Comparison of ENCODE assay signal across 10 cellular contexts in the genomic region with DNA sequence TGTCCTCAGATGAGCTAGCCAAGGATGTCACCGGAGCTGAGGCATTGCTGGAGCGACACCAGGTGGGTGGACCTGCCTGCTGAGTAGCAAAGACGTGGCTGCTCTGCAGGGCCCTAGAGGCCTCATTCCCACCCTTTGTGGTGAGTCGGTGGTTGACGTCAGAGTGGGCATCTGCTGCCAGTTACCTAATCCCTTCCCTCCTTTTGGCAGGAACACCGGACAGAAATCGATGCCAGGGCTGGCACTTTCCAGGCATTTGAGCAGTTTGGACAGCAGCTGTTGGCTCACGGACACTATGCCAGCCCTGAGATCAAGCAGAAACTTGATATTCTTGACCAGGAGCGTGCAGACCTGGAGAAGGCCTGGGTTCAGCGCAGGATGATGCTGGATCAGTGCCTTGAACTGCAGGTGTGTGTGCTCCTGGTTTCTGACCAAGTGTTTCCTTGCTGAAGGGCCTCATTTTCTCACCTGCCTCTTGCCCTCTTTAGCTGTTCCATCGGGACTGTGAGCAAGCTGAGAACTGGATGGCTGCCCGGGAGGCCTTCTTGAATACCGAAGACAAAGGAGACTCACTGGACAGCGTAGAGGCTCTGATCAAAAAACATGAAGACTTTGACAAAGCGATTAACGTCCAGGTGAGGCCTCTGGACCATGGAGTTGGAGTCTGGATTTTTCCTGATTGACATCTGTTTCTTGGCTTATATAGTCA. TPM values are rescaled to one million over a fixed set of nuclear protein-coding genes. Genes with fewer than 3 reads are reported as not detected.
DNase-seq lines count a peak whose midpoint lies in the region; ATAC-seq, FAIRE-seq and TF ChIP-seq lines count a peak whose summit lies in the region.
"Had no signal": no experiment of that assay in that cellular context is flagged by ENCODE, and none has a peak within 500 bp of the region (broad histone marks: within the 10 kb centered on the region; RNA-seq: fewer than 3 reads in every experiment).

No MANE protein-coding gene starts in this region.

- H3K27me3 ChIP-seq in liver (ENCODE audit: control insufficient read depth in 4 of 4, insufficient read depth in 4 of 4, low read length in 3 of 4) (no peaks in the 10 kb centered on the region), HepG2 (ENCODE audit: control insufficient read depth in 1 of 2, insufficient read depth in 2 of 2, low read length in 2 of 2) (no peaks in the 10 kb centered on the region), GM23338 (ENCODE audit: insufficient read depth) (no peaks in the 10 kb centered on the region), upper lobe of left lung (no peaks in the 10 kb centered on the region)

- no peak for TF ChIP-seq EP300 in HepG2 (IDR thresholded peaks at IDR 0.05; ENCODE audit: low read depth in 2 of 2, low read length in 2 of 2)
- TF ChIP-seq EP300 in HepG2 (CRISPR knock-in tag; IDR thresholded peaks at IDR 0.05; ENCODE audit: borderline replicate concordance), result no peak
- no peak for TF ChIP-seq EP300 in upper lobe of left lung (IDR thresholded peaks at IDR 0.05)

- no peaks in the 10 kb centered on the region for H3K9me3 Mint-ChIP-seq in GM23338
- H3K9me3 Mint-ChIP-seq: naive B cell had no signal

- WGBS in liver, result 44% methylated on average over 16 of the region's 16 CpGs
- 97% methylated on average over 16 of the region's 16 CpGs for WGBS in HepG2 (ENCODE audit: low lambda C conversion rate)
- 83 to 87% methylated on average over 12 to 16 of the region's 16 CpGs for WGBS in upper lobe of left lung, 2 donors

- ATAC-seq in HepG2 (no peak), GM23338 (no peak), upper lobe of left lung (ENCODE audit: low FRiP score in 2 of 2) (no peak)

- H3K4me1 Mint-ChIP-seq in GM23338, result no peaks in the 10 kb centered on the region
- H3K4me1 Mint-ChIP-seq: naive B cell had no signal

- H3K4me3 ChIP-seq in liver (ENCODE audit: low read depth in 1 of 3, low read length in 3 of 3), result no peak overlapping the region
- H3K4me3 ChIP-seq in HepG2 (replicated peaks in 1 of 3; ENCODE audit: insufficient read depth in 1 of 3, low read depth in 2 of 3, low read length in 3 of 3), result no peak overlapping the region
- no peak overlapping the region for H3K4me3 ChIP-seq in coronary artery
- no peak overlapping the region for H3K4me3 ChIP-seq in GM23338
- H3K4me3 ChIP-seq in upper lobe of left lung, result no peak overlapping the region

- no peaks in the 10 kb centered on the region for H3K27me3 Mint-ChIP-seq in GM23338 (ENCODE audit: insufficient read depth, low read depth, poor library complexity)
- H3K27me3 Mint-ChIP-seq: naive B cell had no signal

- FAIRE-seq in HepG2 (lab: Jason Lieb, UNC), result no peak

- H3K27ac Mint-ChIP-seq in GM23338, result no peak overlapping the region

- H3K4me3 Mint-ChIP-seq in GM23338, result no peak overlapping the region
- H3K4me3 Mint-ChIP-seq: naive B cell had no signal

- CTCF ChIA-PET in HepG2 (lab: Yijun Ruan, JAX; ENCODE audit: low intra/inter-chr PET ratio, low total read pairs), result no interaction called here

- TF ChIP-seq CTCF in liver (IDR thresholded peaks at IDR 0.05; ENCODE audit: low read depth, low read length, missing input control) (no peak), HepG2 (CRISPR knock-in tag; IDR thresholded peaks at IDR 0.05) (no peak), coronary artery (IDR thresholded peaks at IDR 0.05) (no peak), GM23338 (conservative IDR thresholded peaks at IDR 0.05; ENCODE audit: low read depth in 2 of 2) (no peak), upper lobe of left lung (IDR thresholded peaks at IDR 0.05) (no peak)

- in situ Hi-C loops in HepG2 (cut with HindIII; ENCODE audit: extremely low pct_ligation_motif_present, low pct_unique_long_range_greater_than_20kb), result no loop called here

- H3K36me3 Mint-ChIP-seq in GM23338 (ENCODE audit: low read depth), result peaks cover 72% of the 10 kb centered on the region

- H3K4me2 ChIP-seq in HepG2 (ENCODE audit: low read depth, low read length) (no peak overlapping the region), GM23338 (no peak overlapping the region)

- intact Hi-C loops in HepG2 (cut with micrococcal nuclease; ENCODE audit: unreplicated experiment), result no loop called here

- H4K20me1 ChIP-seq in HepG2 (ENCODE audit: insufficient read depth, low read length) (no peaks in the 10 kb centered on the region), GM23338 (replicated peaks; ENCODE audit: insufficient read depth) (no peaks in the 10 kb centered on the region; the same call in none of the 2 replicates)

- peaks cover 18% of the 10 kb centered on the region for H3F3A ChIP-seq in GM23338 (replicated peaks; ENCODE audit: low read depth)

- H3K4me1 ChIP-seq in liver (ENCODE audit: control insufficient read depth in 4 of 4, insufficient read depth in 4 of 4, low read length in 3 of 4), result peaks cover 0 to 22% (median 19%) of the 10 kb centered on the region in 4 donors
- no peaks in the 10 kb centered on the region for H3K4me1 ChIP-seq in HepG2 (ENCODE audit: insufficient read depth, low read length)
- H3K4me1 ChIP-seq in GM23338 (ENCODE audit: insufficient read depth), result no peaks in the 10 kb centered on the region
- H3K4me1 ChIP-seq in upper lobe of left lung, result no peaks in the 10 kb centered on the region

- no peaks in the 10 kb centered on the region for H3K9me3 ChIP-seq in liver (ENCODE audit: control insufficient read depth in 4 of 4, low read length in 3 of 4)
- H3K9me3 ChIP-seq in HepG2 (ENCODE audit: low read length), result no peaks in the 10 kb centered on the region
- no peaks in the 10 kb centered on the region for H3K9me3 ChIP-seq in upper lobe of left lung

- H3K9ac ChIP-seq in liver (ENCODE audit: low read depth in 1 of 2, low read length in 2 of 2) (no peak overlapping the region), HepG2 (ENCODE audit: insufficient read depth, low read depth, low read length) (no peak overlapping the region)

- BruUV-seq in HepG2 (replicated peaks; lab: Mats Ljungman, UMichigan), result no TSS peak

- DNase-seq in HepG2 (ENCODE audit: low spot score) (no peak), coronary artery (ENCODE audit: low spot score) (peak; percentile 91), medulla oblongata (ENCODE audit: extremely low spot score) (peak; percentile 91), NCI-H82 treated with DMSO at 0.1 percent for 48 hours (lab: John Stamatoyannopoulos, UW; ENCODE audit: unreplicated experiment) (no peak), GM23338 (ENCODE audit: low spot score) (no peak), upper lobe of left lung (no peak), islet precursor cell (no peak)
- DNase-seq: activated CD4-positive, alpha-beta T cell treated with anti-CD3 and anti-CD28 coated beads, Interleukin-2, amount 50 U/mL, for 4 hours; naive B cell had no signal

- H3K36me3 ChIP-seq in liver (ENCODE audit: control insufficient read depth in 4 of 4, insufficient read depth in 3 of 4, low read depth in 1 of 4, low read length in 3 of 4), result peaks cover 9 to 68% (median 48%) of the 10 kb centered on the region in 4 donors
- H3K36me3 ChIP-seq in HepG2 (replicated peaks in 1 of 2; ENCODE audit: control insufficient read depth in 1 of 2, insufficient read depth in 2 of 2, low read length in 2 of 2), result peaks cover 43 to 77% of the 10 kb centered on the region in 2 experiments
- H3K36me3 ChIP-seq in GM23338 (ENCODE audit: insufficient read depth), result peaks cover 61% of the 10 kb centered on the region
- H3K36me3 ChIP-seq in upper lobe of left lung, result peaks cover 74 to 100% (median 98%) of the 10 kb centered on the region in 4 donors

- TF ChIP-seq RAD21 in liver (IDR thresholded peaks at IDR 0.05) (peak; percentile 54 to 65), HepG2 (CRISPR knock-in tag; IDR thresholded peaks at IDR 0.05) (no peak)

- no peak for TF ChIP-seq POLR2A in HepG2 (IDR thresholded peaks at IDR 0.05; ENCODE audit: insufficient read depth in 1 of 2, low read depth in 2 of 2, low read length in 2 of 2)
- no peak for TF ChIP-seq POLR2A in upper lobe of left lung (IDR thresholded peaks at IDR 0.05)

- H3K79me2 ChIP-seq in HepG2 (ENCODE audit: insufficient read depth, low read length), result no peaks in the 10 kb centered on the region
- H3K79me2 ChIP-seq in GM23338 (replicated peaks; ENCODE audit: insufficient read depth), result no peaks in the 10 kb centered on the region

- peak overlapping the region; percentile 81 to 93 for H3K27ac ChIP-seq in liver (ENCODE audit: low read depth in 1 of 2, low read length in 2 of 2)
- H3K27ac ChIP-seq in HepG2 (ENCODE audit: extremely low read length, insufficient read depth, low read length), result no peak overlapping the region
- peak overlapping the region; percentile 73 to 77 for H3K27ac ChIP-seq in coronary artery
- H3K27ac ChIP-seq in GM23338 (ENCODE audit: low read depth), result no peak overlapping the region
- no peak overlapping the region for H3K27ac ChIP-seq in upper lobe of left lung

- no peaks in the 10 kb centered on the region for H3K9me2 ChIP-seq in GM23338 (ENCODE audit: insufficient read depth)

- H2AFZ ChIP-seq in HepG2 (ENCODE audit: low read length) (no peak overlapping the region), GM23338 (no peak overlapping the region)

- POLR2A ChIA-PET in HepG2 (lab: Yijun Ruan, JAX), result interaction anchor here (0.7 kb wide), 1 partner anchor 1706 kb away, joined by 3 read pairs; no protein-coding TSS in a partner anchor

RNA-seq across cellular contexts. Expression of a gene that starts 48.9 kb away (rescaled TPM):
- 10 to 100 TPM; 10.9 to 58.0 TPM for total RNA-seq in liver
- 10 to 100 TPM; 18.5 to 20.7 TPM for polyA plus RNA-seq in liver
- total RNA-seq in HepG2 (2016; rRNA removed; fragmentation: Illumina TruSeq; extraction: Trizol), result 31.1 and 40.2 TPM in 2 replicates
- total RNA-seq in HepG2 (2016; cell fraction: cytosol; rRNA removed; fragmentation: Illumina TruSeq; extraction: Trizol; ENCODE audit: low read depth), result 35.7 and 35.9 TPM in 2 replicates
- 30.0 and 41.4 TPM in 2 replicates for total RNA-seq in HepG2 (2016; cell fraction: insoluble cytoplasmic fraction; rRNA removed; fragmentation: Illumina TruSeq; extraction: Trizol)
- 44.4 and 48.2 TPM in 2 replicates for total RNA-seq in HepG2 (2016; cell fraction: membrane; rRNA removed; fragmentation: Illumina TruSeq; extraction: Trizol)
- 29.1 and 30.6 TPM in 2 replicates for total RNA-seq in HepG2 (2016; cell fraction: nucleus; rRNA removed; fragmentation: Illumina TruSeq; extraction: Trizol)
- polyA plus RNA-seq in HepG2 (2011; rRNA removed), result 12.5 and 13.7 TPM in 2 replicates
- 8.1 and 18.6 TPM in 2 replicates for polyA plus RNA-seq in HepG2 (2011; cell fraction: cytosol; rRNA removed)
- polyA plus RNA-seq in HepG2 (2011; cell fraction: nucleus; rRNA removed), result 38.0 and 51.4 TPM in 2 replicates
- polyA plus RNA-seq in HepG2 (2012), result 3.2 and 5.6 TPM in 2 replicates
- polyA plus RNA-seq in HepG2 (2016; cell fraction: cytosol; fragmentation: Illumina TruSeq; extraction: Trizol; ENCODE audit: low read depth), result 38.3 and 39.4 TPM in 2 replicates
- 29.4 and 33.1 TPM in 2 replicates for polyA plus RNA-seq in HepG2 (2016; cell fraction: insoluble cytoplasmic fraction; fragmentation: Illumina TruSeq; extraction: Trizol; ENCODE audit: low read depth)
- 37.6 and 43.8 TPM in 2 replicates for polyA plus RNA-seq in HepG2 (2016; cell fraction: membrane; fragmentation: Illumina TruSeq; extraction: Trizol; ENCODE audit: low read depth)
- polyA plus RNA-seq in HepG2 (2016; cell fraction: nucleus; fragmentation: Illumina TruSeq; extraction: Trizol; ENCODE audit: insufficient read depth, low read depth), result 49.9 and 51.2 TPM in 2 replicates
- 21.4 and 223 TPM in 2 replicates for polyA minus RNA-seq in HepG2 (2011; rRNA and poly(A)+ RNA removed; ENCODE audit: low replicate concordance)
- 7.2 and 10.8 TPM in 2 replicates for polyA minus RNA-seq in HepG2 (2011; cell fraction: cytosol; rRNA and poly(A)+ RNA removed)
- 9.3 and 12.7 TPM in 2 replicates for polyA minus RNA-seq in HepG2 (2011; cell fraction: nucleus; rRNA and poly(A)+ RNA removed)
- 68.4 and 78.3 TPM in 2 replicates for total RNA-seq in GM23338 (2014; rRNA removed; shearing (Covaris generic))
- 48.7 and 51.5 TPM in 2 replicates for polyA plus RNA-seq in GM23338 (2016; fragmentation: Nextera tagmentation; extraction: Ambion mirVana)
- 100 to 1,000 TPM in 1 of 6 donors, 10 to 100 TPM in 5; 47.8 to 105 (median 76.8) TPM for total RNA-seq in upper lobe of left lung

RNA-seq across cellular contexts. Expression of a gene that starts 55.4 kb away (rescaled TPM):
- total RNA-seq in liver, result 10 to 100 TPM; 76.9 to 86.5 TPM
- polyA plus RNA-seq in liver, result 10 to 100 TPM; 31.3 to 43.8 TPM
- total RNA-seq in HepG2 (2016; rRNA removed; fragmentation: Illumina TruSeq; extraction: Trizol), result 23.5 and 106 TPM in 2 replicates
- 19.2 and 22.6 TPM in 2 replicates for total RNA-seq in HepG2 (2016; cell fraction: cytosol; rRNA removed; fragmentation: Illumina TruSeq; extraction: Trizol; ENCODE audit: low read depth)
- total RNA-seq in HepG2 (2016; cell fraction: insoluble cytoplasmic fraction; rRNA removed; fragmentation: Illumina TruSeq; extraction: Trizol), result 14.5 and 107 TPM in 2 replicates
- total RNA-seq in HepG2 (2016; cell fraction: membrane; rRNA removed; fragmentation: Illumina TruSeq; extraction: Trizol), result 14.3 and 15.6 TPM in 2 replicates
- total RNA-seq in HepG2 (2016; cell fraction: nucleus; rRNA removed; fragmentation: Illumina TruSeq; extraction: Trizol), result 180 and 199 TPM in 2 replicates
- polyA plus RNA-seq in HepG2 (2011; rRNA removed), result 111 and 132 TPM in 2 replicates
- 28.2 and 51.8 TPM in 2 replicates for polyA plus RNA-seq in HepG2 (2011; cell fraction: cytosol; rRNA removed)
- 885 and 1,070 TPM in 2 replicates for polyA plus RNA-seq in HepG2 (2011; cell fraction: nucleus; rRNA removed)
- 97.6 and 98.5 TPM in 2 replicates for polyA plus RNA-seq in HepG2 (2012)
- 6.9 and 7.2 TPM in 2 replicates for polyA plus RNA-seq in HepG2 (2016; cell fraction: cytosol; fragmentation: Illumina TruSeq; extraction: Trizol; ENCODE audit: low read depth)
- polyA plus RNA-seq in HepG2 (2016; cell fraction: insoluble cytoplasmic fraction; fragmentation: Illumina TruSeq; extraction: Trizol; ENCODE audit: low read depth), result 14.9 and 21.0 TPM in 2 replicates
- 6.9 and 9.5 TPM in 2 replicates for polyA plus RNA-seq in HepG2 (2016; cell fraction: membrane; fragmentation: Illumina TruSeq; extraction: Trizol; ENCODE audit: low read depth)
- 274 and 280 TPM in 2 replicates for polyA plus RNA-seq in HepG2 (2016; cell fraction: nucleus; fragmentation: Illumina TruSeq; extraction: Trizol; ENCODE audit: insufficient read depth, low read depth)
- polyA minus RNA-seq in HepG2 (2011; rRNA and poly(A)+ RNA removed; ENCODE audit: low replicate concordance), result 319 and 464 TPM in 2 replicates
- 48.3 and 55.2 TPM in 2 replicates for polyA minus RNA-seq in HepG2 (2011; cell fraction: cytosol; rRNA and poly(A)+ RNA removed)
- polyA minus RNA-seq in HepG2 (2011; cell fraction: nucleus; rRNA and poly(A)+ RNA removed), result 960 and 1,011 TPM in 2 replicates
- 160 and 195 TPM in 2 replicates for total RNA-seq in GM23338 (2014; rRNA removed; shearing (Covaris generic))
- polyA plus RNA-seq in GM23338 (2016; fragmentation: Nextera tagmentation; extraction: Ambion mirVana), result 98.3 and 108 TPM in 2 replicates
- 100 to 1,000 TPM; 254 to 547 (median 401) TPM for total RNA-seq in upper lobe of left lung

Comparison
In these comparisons a context has a peak if more than half of its experiments do, and no peak if none do; other contexts are left out.
1. H3K27ac ChIP-seq: peak in liver (2 of 2) and coronary artery (2 of 2); none in HepG2 (single experiment), GM23338 (single experiment) and upper lobe of left lung (0 of 4).
2. DNase-seq: peak in coronary artery (single experiment) and medulla oblongata (single experiment); none in HepG2 (single experiment), NCI-H82 treated with DMSO at 0.1 percent for 48 hours (single experiment), GM23338 (single experiment), upper lobe of left lung (0 of 2) and islet precursor cell (single experiment).